Comparison of ENCODE assay signal across 26 cellular contexts in genomic region chr11:44033856-44034255, GRCh38. TPM values are rescaled to one million over a fixed set of nuclear protein-coding genes. Genes with fewer than 3 reads are reported as not detected.
DNase-seq lines count a peak whose midpoint lies in the region; ATAC-seq and TF ChIP-seq lines count a peak whose summit lies in the region.
"Had no signal": no experiment of that assay in that cellular context is flagged by ENCODE, and none has a peak within 500 bp of the region (broad histone marks: within the 10 kb centered on the region; RNA-seq: fewer than 3 reads in every experiment).

No MANE protein-coding gene starts in this region.

- H3K9ac ChIP-seq in OCI-LY3 (ENCODE audit: low read length), result peak overlapping the region; percentile 72; the same call in 1 of the 2 replicates

- H3K4me2 ChIP-seq in OCI-LY3 (ENCODE audit: low read length), result no peak overlapping the region; the same call in 1 of the 2 replicates
- H3K4me2 ChIP-seq: GM23338 had no signal

- no peak overlapping the region for H3K27ac Mint-ChIP-seq in type B pancreatic cell
- no peak overlapping the region for H3K27ac Mint-ChIP-seq in activated naive CD4-positive, alpha-beta T cell treated with anti-CD3 and anti-CD28 coated beads, Interleukin-2, amount 10 ng/mL, durations not matched to agents 7 days and 5 days
- H3K27ac Mint-ChIP-seq: CD4-positive, alpha-beta T cell; GM23338 had no signal

- H3K79me2 ChIP-seq in OCI-LY3 (ENCODE audit: low read length), result no peaks in the 10 kb centered on the region

- H3K27me3 ChIP-seq in OCI-LY3 (ENCODE audit: low read depth, low read length) (no peaks in the 10 kb centered on the region), ovary (no peaks in the 10 kb centered on the region)

- H3K4me1 ChIP-seq in OCI-LY3 (ENCODE audit: low read length) (peaks cover 84% of the 10 kb centered on the region), ovary (ENCODE audit: insufficient read depth) (peaks cover 21% of the 10 kb centered on the region)

- no peak for DNase-seq in ovary
- DNase-seq in type B pancreatic cell (ENCODE audit: extremely low spot score, unreplicated experiment), result peak; percentile 24
- DNase-seq in stimulated activated CD4-positive, alpha-beta T cell treated with anti-CD3 and anti-CD28 coated beads, Interleukin-12 subunit alpha, Interleukin-12 subunit beta, amount 100 ng/mL, for 4 hours, result no peak
- DNase-seq in activated naive CD4-positive, alpha-beta T cell treated with anti-CD3 and anti-CD28 coated beads, Interleukin-2, amount 10 ng/mL, durations not matched to agents 7 days and 5 days, result no peak
- DNase-seq: Calu3; CD4-positive, alpha-beta T cell; DMS53; EL; HCEC 1CT; IMR-90; Karpas-422; NCI-H1417 treated with DMSO at 0.1 percent for 48 hours; NCI-H187 treated with DMSO at 0.1 percent for 48 hours; NCI-H226; NCI-H524; PC-3; RPMI8226 had no signal

- CTCF ChIA-PET in activated naive CD4-positive, alpha-beta T cell treated with anti-CD3 and anti-CD28 coated beads, Interleukin-2, amount 10 ng/mL, durations not matched to agents 7 days and 5 days (lab: Charles Lee), result no interaction called here

- no peak for TF ChIP-seq EP300 in ovary (IDR thresholded peaks at IDR 0.05)

- H3K9me3 Mint-ChIP-seq in type B pancreatic cell, result no peaks in the 10 kb centered on the region
- H3K9me3 Mint-ChIP-seq in activated naive CD4-positive, alpha-beta T cell treated with anti-CD3 and anti-CD28 coated beads, Interleukin-2, amount 10 ng/mL, durations not matched to agents 7 days and 5 days, result no peaks in the 10 kb centered on the region
- H3K9me3 Mint-ChIP-seq: CD4-positive, alpha-beta T cell; GM23338 had no signal

- H3K36me3 Mint-ChIP-seq in type B pancreatic cell, result no peaks in the 10 kb centered on the region
- H3K36me3 Mint-ChIP-seq in activated naive CD4-positive, alpha-beta T cell treated with anti-CD3 and anti-CD28 coated beads, Interleukin-2, amount 10 ng/mL, durations not matched to agents 7 days and 5 days, result no peaks in the 10 kb centered on the region

- H3K9me3 ChIP-seq in OCI-LY3 (ENCODE audit: insufficient read depth, low read length) (0 out of 2 replicates have a peak, but pooled peaks cover 4% of the 10 kb centered on the region), ovary (no peaks in the 10 kb centered on the region)

- peaks cover 9% of the 10 kb centered on the region for H3K4me1 Mint-ChIP-seq in type B pancreatic cell (ENCODE audit: unreplicated experiment)
- no peaks in the 10 kb centered on the region for H3K4me1 Mint-ChIP-seq in activated naive CD4-positive, alpha-beta T cell treated with anti-CD3 and anti-CD28 coated beads, Interleukin-2, amount 10 ng/mL, durations not matched to agents 7 days and 5 days

- H3K27ac ChIP-seq in OCI-LY3 (ENCODE audit: low read length) (peak overlapping the region; percentile 97), cingulate gyrus (ENCODE audit: low read depth, low read length) (peak overlapping the region; percentile 78), ovary (peak overlapping the region; percentile 70 to 97)
- H3K27ac ChIP-seq: HL-60 had no signal

- H3K4me3 ChIP-seq in OCI-LY3 (ENCODE audit: low read length), result no peak overlapping the region
- no peak overlapping the region for H3K4me3 ChIP-seq in ovary
- H3K4me3 ChIP-seq: GM12878, GM23338 had no signal

- peaks cover 7% of the 10 kb centered on the region for H3K36me3 ChIP-seq in OCI-LY3 (replicated peaks; ENCODE audit: low read depth, low read length)
- H3K36me3 ChIP-seq in ovary, result no peaks in the 10 kb centered on the region

- H2AFZ ChIP-seq in OCI-LY3 (ENCODE audit: low read depth, low read length), result no peak overlapping the region
- H2AFZ ChIP-seq: GM23338 had no signal

- intact Hi-C loops in ovary (cut with DNase I), result loop anchor here (5.0 to 10.0 kb wide), 4 partner anchors 47 to 489 kb away; partner anchors contain the start of gene C11orf96 (in 1 of the 4)

- ATAC-seq in HG03521 (IDR thresholded peaks at IDR 0.05; ENCODE audit: unreplicated experiment), result no peak
- ATAC-seq: GM12878, GM23338, PC-3 had no signal

- no peak for TF ChIP-seq POLR2A in ovary (IDR thresholded peaks at IDR 0.05)

- no peak overlapping the region for H3K4me3 Mint-ChIP-seq in type B pancreatic cell
- H3K4me3 Mint-ChIP-seq in activated naive CD4-positive, alpha-beta T cell treated with anti-CD3 and anti-CD28 coated beads, Interleukin-2, amount 10 ng/mL, durations not matched to agents 7 days and 5 days, result no peak overlapping the region
- H3K4me3 Mint-ChIP-seq: CD4-positive, alpha-beta T cell; GM23338 had no signal

- 57 to 82% (median 61%) methylated on average over 3 of the region's 3 CpGs for WGBS in ovary, 3 donors

- peaks cover 24% of the 10 kb centered on the region for H3K27me3 Mint-ChIP-seq in type B pancreatic cell
- peaks cover 20% of the 10 kb centered on the region for H3K27me3 Mint-ChIP-seq in activated naive CD4-positive, alpha-beta T cell treated with anti-CD3 and anti-CD28 coated beads, Interleukin-2, amount 10 ng/mL, durations not matched to agents 7 days and 5 days

- no peaks in the 10 kb centered on the region for H4K20me1 ChIP-seq in OCI-LY3 (ENCODE audit: insufficient read depth, low read length)

- TF ChIP-seq CTCF in OCI-LY3 (IDR thresholded peaks at IDR 0.05; ENCODE audit: low read depth, low read length) (no peak), ovary (IDR thresholded peaks at IDR 0.05) (no peak), type B pancreatic cell (conservative IDR thresholded peaks at IDR 0.05) (no peak)

RNA-seq across cellular contexts. Expression of gene ACCSL, which starts 13.9 kb away (rescaled TPM):
- total RNA-seq in ovary, result not detected
- polyA plus RNA-seq in ovary, result under 1 TPM; 0.05 to 0.67 TPM
- total RNA-seq in type B pancreatic cell (ENCODE audit: low replicate concordance), result not detected in 2 replicates
- total RNA-seq: Calu3; CD4-positive, alpha-beta T cell; GM12878; GM23338; HT1080; IMR-90; MCF 10A; PC-3 had no signal
- polyA plus RNA-seq: BJ, GM23338, IMR-90 had no signal

RNA-seq across cellular contexts. Expression of gene ACCS, which starts 32.2 kb away (rescaled TPM):
- total RNA-seq in ovary (10 to 100 TPM; 11.2 to 32.4 (median 26.4) TPM), type B pancreatic cell (ENCODE audit: low replicate concordance) (14.2 and 17.9 TPM in 2 replicates)
- polyA plus RNA-seq in ovary, result 10 to 100 TPM; 21.4 to 39.8 TPM
